ENCODE assay signal across 1 cellular context in the genomic region with DNA sequence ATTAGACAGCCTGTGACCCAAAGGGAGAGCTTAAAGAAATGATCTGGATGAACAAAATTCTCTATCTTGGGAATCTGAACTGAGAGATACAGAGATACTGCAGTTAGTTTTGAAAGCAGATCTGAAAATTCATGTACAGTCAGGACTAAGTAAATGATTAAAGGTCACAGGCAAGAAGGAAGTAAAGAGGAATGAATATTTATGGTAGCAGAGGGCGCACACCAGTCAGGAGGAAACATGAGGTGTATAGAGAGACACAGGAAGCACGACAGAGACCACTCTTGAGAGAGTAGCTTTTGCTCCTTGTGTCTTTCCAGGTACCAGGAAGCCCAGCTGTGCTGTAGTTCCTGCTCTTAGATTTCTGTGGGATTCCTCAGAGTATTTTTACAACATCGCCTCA.
TF ChIP-seq lines count a peak whose summit lies in the region.

No MANE protein-coding gene starts in this region.

TF ChIP-seq in HepG2, 621 proteins besides CTCF, POLR2A, EP300 and RAD21 (continued from another document):
- no peak for TF ChIP-seq ZNF512 (CRISPR knock-in tag; IDR thresholded peaks at IDR 0.05)
- TF ChIP-seq, protein P1, sequence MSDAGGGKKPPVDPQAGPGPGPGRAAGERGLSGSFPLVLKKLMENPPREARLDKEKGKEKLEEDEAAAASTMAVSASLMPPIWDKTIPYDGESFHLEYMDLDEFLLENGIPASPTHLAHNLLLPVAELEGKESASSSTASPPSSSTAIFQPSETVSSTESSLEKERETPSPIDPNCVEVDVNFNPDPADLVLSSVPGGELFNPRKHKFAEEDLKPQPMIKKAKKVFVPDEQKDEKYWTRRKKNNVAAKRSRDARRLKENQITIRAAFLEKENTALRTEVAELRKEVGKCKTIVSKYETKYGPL (CRISPR knock-in tag; IDR thresholded peaks at IDR 0.05) = no peak
